In the genomic region with DNA sequence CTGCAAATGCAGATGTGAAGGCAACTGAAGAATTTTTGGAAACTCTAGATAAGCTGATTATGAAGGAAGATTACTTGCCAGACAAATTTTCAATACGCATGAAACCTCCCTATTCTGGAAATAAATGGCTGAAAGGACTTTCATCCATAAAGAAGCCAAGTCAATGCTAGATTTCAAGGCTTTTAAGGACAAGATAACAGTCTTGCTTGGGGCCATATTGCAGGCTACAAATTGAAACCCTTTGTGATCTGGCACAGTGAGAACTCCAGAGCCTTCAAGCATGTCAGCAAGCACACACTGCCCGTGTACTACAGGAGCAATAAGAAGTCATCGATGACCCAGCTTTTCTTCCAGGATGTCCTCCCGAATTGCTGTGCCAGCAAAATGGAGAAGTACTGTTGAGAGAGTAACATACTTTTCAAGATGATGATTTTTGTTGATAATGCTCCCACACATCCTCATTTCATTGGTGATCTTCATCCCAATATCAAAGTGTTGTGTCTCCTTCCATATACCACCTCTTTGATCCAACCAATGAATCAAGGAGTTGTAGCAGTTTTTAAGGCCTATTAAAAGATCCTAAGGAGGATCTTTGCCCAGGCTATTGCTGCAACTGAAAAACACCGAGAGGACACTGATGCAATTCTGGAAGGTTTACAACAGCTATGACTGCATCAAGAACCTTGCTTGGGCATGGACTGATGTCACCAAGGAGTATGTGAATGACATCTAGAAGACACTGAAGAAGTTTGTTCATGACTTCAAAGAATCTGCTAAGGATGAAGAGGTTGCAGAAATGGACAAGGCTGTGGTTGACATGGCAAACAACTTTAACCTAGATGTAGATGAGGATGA, we compare ENCODE assay signal across 1 cellular context.
A peak's percentile ranks its signal among the peaks of the same experiment; 100 is the strongest.
TF ChIP-seq lines count a peak whose summit lies in the region.

No MANE protein-coding gene starts in this region.

TF ChIP-seq in K562, 482 proteins besides CTCF, POLR2A, EP300 and RAD21:
- peak; percentile 77 for TF ChIP-seq C11orf30 (IDR thresholded peaks at IDR 0.05; ENCODE audit: low read depth)
- no peak for TF ChIP-seq SMAD3 (CRISPR knock-in tag; conservative IDR thresholded peaks at IDR 0.05)
- TF ChIP-seq XRCC3 (IDR thresholded peaks at IDR 0.05) = no peak
- no peak for TF ChIP-seq CBFA2T2 (conservative IDR thresholded peaks at IDR 0.05)
- TF ChIP-seq ZNF316 (IDR thresholded peaks at IDR 0.05) = peak; percentile 76
- no peak for TF ChIP-seq PRPF4 (IDR thresholded peaks at IDR 0.05; ENCODE audit: insufficient read depth, low read depth, low read length, poor library complexity, severe bottlenecking)
- TF ChIP-seq MAFF (IDR thresholded peaks at IDR 0.05; ENCODE audit: low read length) = peak; percentile 34; the same call in 1 of the 2 replicates
- no peak for TF ChIP-seq NCOR1 (IDR thresholded peaks at IDR 0.05)
- peak; percentile 70 for TF ChIP-seq MAFG (tag; conservative IDR thresholded peaks at IDR 0.05)
- TF ChIP-seq, protein P1, sequence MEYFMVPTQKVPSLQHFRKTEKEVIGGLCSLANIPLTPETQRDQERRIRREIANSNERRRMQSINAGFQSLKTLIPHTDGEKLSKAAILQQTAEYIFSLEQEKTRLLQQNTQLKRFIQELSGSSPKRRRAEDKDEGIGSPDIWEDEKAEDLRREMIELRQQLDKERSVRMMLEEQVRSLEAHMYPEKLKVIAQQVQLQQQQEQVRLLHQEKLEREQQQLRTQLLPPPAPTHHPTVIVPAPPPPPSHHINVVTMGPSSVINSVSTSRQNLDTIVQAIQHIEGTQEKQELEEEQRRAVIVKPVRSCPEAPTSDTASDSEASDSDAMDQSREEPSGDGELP (CRISPR knock-in tag; IDR thresholded peaks at IDR 0.05; ENCODE audit: borderline replicate concordance) = no peak
- TF ChIP-seq MTA2 (IDR thresholded peaks at IDR 0.05; ENCODE audit: low read depth) = no peak
- no peak for TF ChIP-seq NFYB (IDR thresholded peaks at IDR 0.05; ENCODE audit: extremely low read depth, insufficient read length)
- no peak for TF ChIP-seq IFI16 (CRISPR knock-in tag; IDR thresholded peaks at IDR 0.05)
- no peak for TF ChIP-seq GATAD2B (IDR thresholded peaks at IDR 0.05; ENCODE audit: borderline replicate concordance)
- TF ChIP-seq MAFK (IDR thresholded peaks at IDR 0.05; ENCODE audit: low read length) = peak; percentile 52; the same call in 1 of the 2 replicates
- TF ChIP-seq TSC22D4 (tag; IDR thresholded peaks at IDR 0.05) = no peak
